ENCODE assay signal across 18 cellular contexts in genomic region chr6:72646604-72647485, GRCh38. TPM values are rescaled to one million over a fixed set of nuclear protein-coding genes. Genes with fewer than 3 reads are reported as not detected.
"Had no signal": no experiment of that assay in that cellular context is flagged by ENCODE, and none has a peak within 500 bp of the region (broad histone marks: within the 10 kb centered on the region; RNA-seq: fewer than 3 reads in every experiment).

No MANE protein-coding gene starts in this region.

- H3K4me3 ChIP-seq: esophagus muscularis mucosa, heart right ventricle, smooth muscle cell had no signal

- H3K4me1 ChIP-seq: heart right ventricle had no signal

- H3K36me3 Mint-ChIP-seq: brain had no signal

- H3K4me3 Mint-ChIP-seq: activated T-helper 17 cell treated with anti-CD3 and anti-CD28 coated beads, Interleukin-2, amount 50 U/mL, for 72 hours; brain; nephron; stimulated activated naive B cell treated with anti-CD40 and anti-IgM and Interleukin-4, amounts not matched to agents 10 μg/mL and 1 μg/mL and 100 μg/mL, for 72 hours had no signal

- H3K4me1 Mint-ChIP-seq: nephron had no signal

- H3K27me3 ChIP-seq: esophagus muscularis mucosa, heart right ventricle had no signal

- H3K4me2 ChIP-seq: smooth muscle cell had no signal

- ATAC-seq: activated T-helper 17 cell treated with anti-CD3 and anti-CD28 coated beads, Interleukin-2, amount 50 U/mL, for 72 hours; heart right ventricle; left ventricle myocardium superior; right cardiac atrium; stimulated activated naive B cell treated with anti-CD40 and anti-IgM and Interleukin-4, amounts not matched to agents 10 μg/mL and 1 μg/mL and 100 μg/mL, for 72 hours had no signal

- H3K27me3 Mint-ChIP-seq: activated T-helper 17 cell treated with anti-CD3 and anti-CD28 coated beads, Interleukin-2, amount 50 U/mL, for 72 hours; progenitor cell of endocrine pancreas; stimulated activated naive B cell treated with anti-CD40 and anti-IgM and Interleukin-4, amounts not matched to agents 10 μg/mL and 1 μg/mL and 100 μg/mL, for 72 hours had no signal

- DNase-seq: activated CD4-positive, alpha-beta T cell treated with anti-CD3 and anti-CD28 coated beads for 48 hours; activated naive CD4-positive, alpha-beta T cell treated with anti-CD3 and anti-CD28 coated beads, Interleukin-2, amount 50 U/mL, for 16 hours; amygdala; heart right ventricle; islet precursor cell; left ventricle myocardium superior; mesendoderm; occipital lobe; right cardiac atrium; stimulated activated naive B cell treated with anti-CD40 and anti-IgM and Interleukin-4, amounts not matched to agents 10 μg/mL and 1 μg/mL and 100 μg/mL, for 72 hours; T-helper 1 cell; trophoblast cell had no signal

- H3K9me3 Mint-ChIP-seq: activated T-helper 17 cell treated with anti-CD3 and anti-CD28 coated beads, Interleukin-2, amount 50 U/mL, for 72 hours; brain; nephron; stimulated activated naive B cell treated with anti-CD40 and anti-IgM and Interleukin-4, amounts not matched to agents 10 μg/mL and 1 μg/mL and 100 μg/mL, for 72 hours had no signal

- H3K36me3 ChIP-seq: esophagus muscularis mucosa, heart right ventricle had no signal

- H3K27ac Mint-ChIP-seq: activated T-helper 17 cell treated with anti-CD3 and anti-CD28 coated beads, Interleukin-2, amount 50 U/mL, for 72 hours; brain; nephron; progenitor cell of endocrine pancreas; stimulated activated naive B cell treated with anti-CD40 and anti-IgM and Interleukin-4, amounts not matched to agents 10 μg/mL and 1 μg/mL and 100 μg/mL, for 72 hours had no signal

- H3K9me3 ChIP-seq: esophagus muscularis mucosa, heart right ventricle had no signal

- H3K27ac ChIP-seq: esophagus muscularis mucosa, heart right ventricle had no signal

RNA-seq across cellular contexts. Expression of gene KCNQ5, which starts 25.0 kb away (rescaled TPM):
- total RNA-seq: left ventricle myocardium superior had no signal
